Comparison of ENCODE assay signal across 8 cellular contexts in genomic region chr2:26245810-26246209, GRCh38. TPM values are rescaled to one million over a fixed set of nuclear protein-coding genes. Genes with fewer than 3 reads are reported as not detected.
DNase-seq lines count a peak whose midpoint lies in the region; ATAC-seq and TF ChIP-seq lines count a peak whose summit lies in the region.

No MANE protein-coding gene starts in this region.

- DNase-seq in activated CD4-positive, alpha-beta T cell treated with anti-CD3 and anti-CD28 coated beads for 48 hours = peak; percentile 19
- no peak for DNase-seq in activated CD4-positive, alpha-beta T cell treated with anti-CD3 and anti-CD28 coated beads for 4 hours
- DNase-seq in PC-9 = no peak
- DNase-seq in endothelial cell (ENCODE audit: low spot score) = no peak
- DNase-seq in ovary = no peak
- DNase-seq in NCI-H2081 (lab: John Stamatoyannopoulos, UW) = no peak
- no peak for DNase-seq in mucosa of descending colon

- H2AFZ ChIP-seq in PC-9 = peak overlapping the region; percentile 97

- peak; percentile 51 for ATAC-seq in HG02678 (IDR thresholded peaks at IDR 0.05; ENCODE audit: unreplicated experiment)
- ATAC-seq in mucosa of descending colon = no peak

- H4K20me1 ChIP-seq in PC-9 (ENCODE audit: insufficient read depth) = peaks cover 7% of the 10 kb centered on the region

- H3K9me3 ChIP-seq in PC-9 (ENCODE audit: insufficient read depth, low read depth) = no peaks in the 10 kb centered on the region
- H3K9me3 ChIP-seq in ovary = no peaks in the 10 kb centered on the region
- no peaks in the 10 kb centered on the region for H3K9me3 ChIP-seq in mucosa of descending colon

- H3K4me1 ChIP-seq in PC-9 (replicated peaks; ENCODE audit: insufficient read depth) (peaks cover 32% of the 10 kb centered on the region), ovary (ENCODE audit: insufficient read depth) (peaks cover 19% of the 10 kb centered on the region), mucosa of descending colon (ENCODE audit: low read depth) (peaks cover 22% of the 10 kb centered on the region)

- intact Hi-C loops in PC-9 (cut with micrococcal nuclease; ENCODE audit: unreplicated experiment) = loop anchor here (1.0 to 10.0 kb wide), 2 partner anchors 84 to 329 kb away; no protein-coding TSS in a partner anchor
- intact Hi-C loops in ovary (cut with DNase I) = no loop called here
- intact Hi-C loops in mucosa of descending colon (cut with DNase I, micrococcal nuclease) = no loop called here

- peak overlapping the region; percentile 87 for H3K4me2 ChIP-seq in PC-9

- H3F3A ChIP-seq in PC-9 (ENCODE audit: insufficient read depth, low read depth) = peaks cover 22% of the 10 kb centered on the region

- H3K27me3 ChIP-seq in PC-9 (ENCODE audit: insufficient read depth, low read depth) (no peaks in the 10 kb centered on the region), ovary (no peaks in the 10 kb centered on the region)

- no peak for TF ChIP-seq POLR2A in ovary (IDR thresholded peaks at IDR 0.05)

- POLR2A ChIA-PET in PC-9 (lab: Charles Lee; ENCODE audit: unreplicated experiment) = interaction anchor here (0.7 kb wide), 1 partner anchor 51 kb away, joined by 3 read pairs; no protein-coding TSS in a partner anchor

- WGBS in ovary, 3 donors = 11 to 22% (median 19%) methylated on average over 3 of the region's 3 CpGs

- CTCF ChIA-PET in PC-9 (lab: Charles Lee) = no interaction called here

- peaks cover 3% of the 10 kb centered on the region for H3K27me3 Mint-ChIP-seq in endothelial cell (ENCODE audit: unreplicated experiment)

- H3K9me2 ChIP-seq in PC-9 (ENCODE audit: insufficient read depth) = no peaks in the 10 kb centered on the region

- H3K79me2 ChIP-seq in PC-9 (ENCODE audit: low read depth) = peaks cover 94% of the 10 kb centered on the region

- TF ChIP-seq EP300 in ovary (IDR thresholded peaks at IDR 0.05) = no peak

- TF ChIP-seq CTCF in PC-9 (conservative IDR thresholded peaks at IDR 0.05) (no peak), endothelial cell (IDR thresholded peaks at IDR 0.05; ENCODE audit: unreplicated experiment) (no peak), ovary (IDR thresholded peaks at IDR 0.05) (no peak), mucosa of descending colon (IDR thresholded peaks at IDR 0.05) (no peak)

- H3K36me3 ChIP-seq in PC-9 (ENCODE audit: low read depth) (no peaks in the 10 kb centered on the region), ovary (no peaks in the 10 kb centered on the region), mucosa of descending colon (ENCODE audit: low read depth) (no peaks in the 10 kb centered on the region)

- H3K4me3 Mint-ChIP-seq in endothelial cell (ENCODE audit: unreplicated experiment) = peak overlapping the region; percentile 99

- H3K4me3 ChIP-seq in PC-9 (peak overlapping the region; percentile 95), ovary (peak overlapping the region; percentile 95), mucosa of descending colon (no peak overlapping the region)

- no TSS peak for BruUV-seq in PC-9 (replicated peaks; lab: Mats Ljungman, UMichigan)

- no peaks in the 10 kb centered on the region for H3K9me3 Mint-ChIP-seq in endothelial cell (ENCODE audit: unreplicated experiment)

- peak overlapping the region; percentile 84 for H3K27ac Mint-ChIP-seq in endothelial cell (ENCODE audit: unreplicated experiment)

- H3K27ac ChIP-seq in PC-9 (peak overlapping the region; percentile 75), ovary (no peak overlapping the region)

- peaks cover 4% of the 10 kb centered on the region for H3K36me3 Mint-ChIP-seq in endothelial cell (ENCODE audit: low read depth, unreplicated experiment)

- H3K4me1 Mint-ChIP-seq in endothelial cell (ENCODE audit: unreplicated experiment) = peaks cover 24% of the 10 kb centered on the region

RNA-seq across cellular contexts. Expression of gene HADHB, which starts 1.1 kb away (rescaled TPM):
- total RNA-seq in PC-9 (2021) (72.7 and 73.1 TPM in 2 replicates), endothelial cell (ENCODE audit: unreplicated experiment) (101 TPM), ovary (100 to 1,000 TPM in 5 of 7 donors, 10 to 100 TPM in 2; 81.1 to 124 (median 104) TPM), mucosa of descending colon (100 to 1,000 TPM; 144 to 186 (median 149) TPM)
- polyA plus RNA-seq in ovary = 100 to 1,000 TPM in 1 of 2 donors, 10 to 100 TPM in 1; 88.9 to 224 TPM

RNA-seq across cellular contexts. Expression of gene HADHA, which starts 1.4 kb away (rescaled TPM):
- total RNA-seq in PC-9 (2021) (99.9 and 129 TPM in 2 replicates), endothelial cell (ENCODE audit: unreplicated experiment) (162 TPM), ovary (100 to 1,000 TPM in 5 of 7 donors, 10 to 100 TPM in 2; 85.2 to 167 (median 129) TPM), mucosa of descending colon (100 to 1,000 TPM; 185 to 252 (median 226) TPM)
- polyA plus RNA-seq in ovary = 100 to 1,000 TPM in 1 of 2 donors, 10 to 100 TPM in 1; 94.1 to 290 TPM
